Comparison of ENCODE assay signal across 8 cellular contexts in genomic region chr19:47228168-47228936, GRCh38. TPM values are rescaled to one million over a fixed set of nuclear protein-coding genes. Genes with fewer than 3 reads are reported as not detected.
A peak's percentile ranks its signal among the peaks of the same experiment; 100 is the strongest.
DNase-seq lines count a peak whose midpoint lies in the region; ATAC-seq and TF ChIP-seq lines count a peak whose summit lies in the region.

No MANE protein-coding gene starts in this region.

- no peak overlapping the region for H3K27ac Mint-ChIP-seq in CD4-positive, alpha-beta T cell

- H3K79me1 ChIP-seq in mesendoderm (ENCODE audit: low read length), result peaks cover 10% of the 10 kb centered on the region

- peak overlapping the region; percentile 94 for H3K56ac ChIP-seq in mesendoderm (ENCODE audit: low read length)

- no peak overlapping the region for H2AK5ac ChIP-seq in mesendoderm (ENCODE audit: low read length)

- H3K27me3 ChIP-seq in CD4-positive, alpha-beta T cell (ENCODE audit: control insufficient read depth, insufficient read depth, low read length), result no peaks in the 10 kb centered on the region
- H3K27me3 ChIP-seq in colonic mucosa (no peaks in the 10 kb centered on the region), mesendoderm (ENCODE audit: insufficient read depth, low read length, poor library complexity) (no peaks in the 10 kb centered on the region)

- intact Hi-C loops in CD4-positive, alpha-beta T cell (cut with DNase I, micrococcal nuclease), result loop anchor here (2.0 to 5.0 kb wide), 2 partner anchors 16 to 81 kb away; no protein-coding TSS in a partner anchor
- intact Hi-C loops in colonic mucosa (cut with DNase I), result no loop called here

- peak overlapping the region; percentile 41 for H4K8ac ChIP-seq in mesendoderm (ENCODE audit: low read depth, low read length)

- DNase-seq in CD4-positive, alpha-beta T cell, result peak in 6 of 10 experiments; percentile 27 to 63 (median 42)
- DNase-seq in HT1080 (ENCODE audit: low read depth), result peak; percentile 71
- peak; percentile 75 for DNase-seq in UCSD-AML1 (lab: John Stamatoyannopoulos, UW; ENCODE audit: unreplicated experiment)
- peak; percentile 51 for DNase-seq in colonic mucosa
- peak; percentile 71 for DNase-seq in mesendoderm
- peak; percentile 77 for DNase-seq in ureter (ENCODE audit: low spot score)
- no peak for DNase-seq in GM19238 (ENCODE audit: insufficient read length, low spot score)

- peak overlapping the region; percentile 96 for H3K4ac ChIP-seq in mesendoderm (ENCODE audit: low read depth, low read length)

- H3K4me1 ChIP-seq in colonic mucosa (peaks cover 10% of the 10 kb centered on the region), mesendoderm (ENCODE audit: control insufficient read depth, low read depth, low read length) (peaks cover 10% of the 10 kb centered on the region)

- peaks cover 33% of the 10 kb centered on the region for H3K4me1 Mint-ChIP-seq in CD4-positive, alpha-beta T cell (ENCODE audit: low read depth)

- no peak overlapping the region for H3K23ac ChIP-seq in mesendoderm (ENCODE audit: low read length)

- no peaks in the 10 kb centered on the region for H3K36me3 ChIP-seq in colonic mucosa
- H3K36me3 ChIP-seq in mesendoderm (ENCODE audit: control insufficient read depth, insufficient read depth, low read length), result no peaks in the 10 kb centered on the region

- peak overlapping the region; percentile 71 for H3K4me2 ChIP-seq in mesendoderm (ENCODE audit: low read length)

- H3K9me3 ChIP-seq in CD4-positive, alpha-beta T cell (ENCODE audit: control insufficient read depth, low read length), result no peaks in the 10 kb centered on the region
- H3K9me3 ChIP-seq in colonic mucosa, result no peaks in the 10 kb centered on the region

- H3K4me3 ChIP-seq in colonic mucosa (peak overlapping the region; percentile 34), mesendoderm (ENCODE audit: low read length) (peak overlapping the region; percentile 38)

- H2BK5ac ChIP-seq in mesendoderm (ENCODE audit: low read length), result peak overlapping the region; percentile 49

- H3K9ac ChIP-seq in colonic mucosa (ENCODE audit: low read depth in 2 of 2, low read length in 2 of 2) (peak overlapping the region; percentile 94 to 99), mesendoderm (ENCODE audit: low read length) (peak overlapping the region; percentile 85)

- peak overlapping the region; percentile 94 for H2BK120ac ChIP-seq in mesendoderm (ENCODE audit: low read depth, low read length)

- no peaks in the 10 kb centered on the region for H3K27me3 Mint-ChIP-seq in CD4-positive, alpha-beta T cell

- peaks cover 6% of the 10 kb centered on the region for H3K36me3 Mint-ChIP-seq in CD4-positive, alpha-beta T cell (ENCODE audit: low read depth)

- no peak overlapping the region for H4K5ac ChIP-seq in mesendoderm (ENCODE audit: low read length)

- CTCF ChIA-PET in CD4-positive, alpha-beta T cell (lab: Charles Lee), result interaction anchor here (2.6 kb wide), 1 partner anchor 16 kb away, joined by 12 read pairs; no protein-coding TSS in a partner anchor

- no peaks in the 10 kb centered on the region for H3K9me3 Mint-ChIP-seq in CD4-positive, alpha-beta T cell

- no peak overlapping the region for H2BK15ac ChIP-seq in mesendoderm (replicated peaks; ENCODE audit: low read depth)

- peak overlapping the region; percentile 90 for H3K18ac ChIP-seq in mesendoderm (ENCODE audit: low read length)

- peaks cover 11% of the 10 kb centered on the region for H3K79me2 ChIP-seq in mesendoderm (ENCODE audit: control insufficient read depth, insufficient read depth, low read length)

- H3K4me3 Mint-ChIP-seq in CD4-positive, alpha-beta T cell, result no peak overlapping the region

- peak; percentile 15 for ATAC-seq in CD4-positive, alpha-beta T cell (ENCODE audit: poor library complexity)
- ATAC-seq in GM21528 (IDR thresholded peaks at IDR 0.05; ENCODE audit: low FRiP score, unreplicated experiment), result no peak

- no CpG with 5 or more reads among the region's 50 CpGs for WGBS in mesendoderm (ENCODE audit: extremely low coverage, insufficient coverage, low lambda C conversion rate)

- peak overlapping the region; percentile 53 for H3K27ac ChIP-seq in CD4-positive, alpha-beta T cell (ENCODE audit: low read depth, low read length)
- H3K27ac ChIP-seq in colonic mucosa (peak overlapping the region; percentile 97), mesendoderm (ENCODE audit: low read depth, low read length) (peak overlapping the region; percentile 96)

- TF ChIP-seq CTCF in CD4-positive, alpha-beta T cell (IDR thresholded peaks at IDR 0.05), result no peak
- TF ChIP-seq CTCF in colonic mucosa (IDR thresholded peaks at IDR 0.05), result no peak

- POLR2A ChIA-PET in CD4-positive, alpha-beta T cell (lab: Charles Lee), result interaction anchor here (1.3 to 3.1 kb wide), 6 partner anchors 28 to 115 kb away, joined by 3 to 32 read pairs (median 12); partner anchors contain the start of genes CCDC9, INAFM1 and ZC3H4

RNA-seq across cellular contexts. Expression of gene BBC3, which starts 2.6 kb away (rescaled TPM):
- total RNA-seq in CD4-positive, alpha-beta T cell, result 10 to 100 TPM; 39.8 to 42.1 TPM
- total RNA-seq in HT1080 (2014; rRNA removed; shearing (Covaris generic)), result 36.6 and 43.9 TPM in 2 replicates
- 51.6 and 64.6 TPM in 2 replicates for polyA plus RNA-seq in HT1080 (2015; cell fraction: cytosol; rRNA removed)
- 50.3 and 54.3 TPM in 2 replicates for polyA plus RNA-seq in HT1080 (2015; cell fraction: nucleus; rRNA removed)
- total RNA-seq in colonic mucosa (10 to 100 TPM; 19.5 to 21.7 TPM), ureter (9.9 TPM)
- 5.3 TPM for polyA plus RNA-seq in mesendoderm (2013, experiment 1 of 2)
- 4.7 TPM for polyA plus RNA-seq in mesendoderm (2013, experiment 2 of 2)

RNA-seq across cellular contexts. Expression of gene CCDC9, which starts 28.0 kb away (rescaled TPM):
- total RNA-seq in CD4-positive, alpha-beta T cell, result 10 to 100 TPM; 68.5 to 74.3 TPM
- total RNA-seq in HT1080 (2014; rRNA removed; shearing (Covaris generic)), result 3.6 and 3.8 TPM in 2 replicates
- 8.7 and 11.5 TPM in 2 replicates for polyA plus RNA-seq in HT1080 (2015; cell fraction: cytosol; rRNA removed)
- polyA plus RNA-seq in HT1080 (2015; cell fraction: nucleus; rRNA removed), result 18.3 and 22.7 TPM in 2 replicates
- 10 to 100 TPM; 27.2 to 37.3 TPM for total RNA-seq in colonic mucosa
- polyA plus RNA-seq in mesendoderm (2013, experiment 1 of 2), result 15.0 TPM
- polyA plus RNA-seq in mesendoderm (2013, experiment 2 of 2), result 14.2 TPM
- total RNA-seq in ureter, result 37.2 TPM

RNA-seq across cellular contexts. Expression of gene INAFM1, which starts 46.3 kb away (rescaled TPM):
- total RNA-seq in CD4-positive, alpha-beta T cell, result 10 to 100 TPM; 16.9 to 19.3 TPM
- 1.5 and 4.0 TPM in 2 replicates for total RNA-seq in HT1080 (2014; rRNA removed; shearing (Covaris generic))
- polyA plus RNA-seq in HT1080 (2015; cell fraction: cytosol; rRNA removed), result 2.9 and 3.6 TPM in 2 replicates
- polyA plus RNA-seq in HT1080 (2015; cell fraction: nucleus; rRNA removed), result 4.4 and 6.0 TPM in 2 replicates
- total RNA-seq in colonic mucosa, result 10 to 100 TPM; 12.8 to 19.6 TPM
- 2.9 TPM for polyA plus RNA-seq in mesendoderm (2013, experiment 1 of 2)
- polyA plus RNA-seq in mesendoderm (2013, experiment 2 of 2), result 2.8 TPM
- total RNA-seq in ureter, result 22.2 TPM
